Comparison of ENCODE assay signal across 8 cellular contexts in the genomic region with DNA sequence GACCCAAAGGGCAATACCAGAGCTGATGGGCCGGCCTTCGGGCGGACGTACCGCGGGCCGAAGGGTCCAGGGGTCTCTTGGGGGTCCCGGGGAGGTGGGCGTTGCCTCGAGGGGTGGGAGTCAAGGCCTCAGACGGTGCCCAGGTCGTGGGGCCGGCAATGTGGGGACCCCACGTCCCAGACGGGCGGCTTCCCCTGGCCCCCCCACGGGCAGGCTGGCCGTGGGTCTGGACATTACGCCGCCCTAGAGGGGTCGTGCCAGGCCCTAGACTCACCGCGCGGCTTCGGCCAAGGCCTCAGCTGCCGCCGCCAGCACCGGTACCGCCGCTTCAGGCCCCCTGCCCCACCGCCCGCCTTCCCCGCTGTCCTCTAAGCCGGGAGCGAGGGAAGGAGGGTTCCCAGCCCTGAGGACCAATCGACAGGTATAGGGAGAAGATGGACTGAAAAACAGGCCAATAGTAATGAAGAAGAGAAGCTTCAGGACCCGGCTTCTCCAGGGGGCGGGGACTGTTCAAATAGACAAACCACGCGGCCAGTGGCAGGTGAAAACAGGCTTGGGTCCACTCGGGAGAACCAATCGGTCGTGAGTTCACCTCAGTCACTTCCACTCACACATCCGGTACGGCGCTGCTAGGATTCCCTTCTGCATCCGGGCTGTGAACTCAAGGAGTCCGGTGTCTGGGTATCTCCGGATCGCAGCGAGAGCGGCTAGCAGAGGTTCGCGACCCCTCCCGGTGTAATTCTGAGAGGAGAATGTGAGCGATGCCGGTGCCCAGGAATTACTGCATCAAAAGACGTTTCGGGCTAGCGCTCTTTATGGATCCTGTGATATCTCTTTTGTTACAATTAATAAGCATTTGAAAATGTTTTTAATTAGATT. TPM values are rescaled to one million over a fixed set of nuclear protein-coding genes. Genes with fewer than 3 reads are reported as not detected.
DNase-seq lines count a peak whose midpoint lies in the region; ATAC-seq and TF ChIP-seq lines count a peak whose summit lies in the region.

A gene (minus strand): TSS at position 381 of the 879 bp plus-strand sequence. CDS start 3,142 bp downstream, outside the sequence.

- H3K9me3 Mint-ChIP-seq in activated B cell treated with CpG ODN at 0.5 μM for 24 hours (no peaks in the 10 kb centered on the region), immature natural killer cell (no peaks in the 10 kb centered on the region)

- CTCF ChIA-PET in activated B cell treated with CpG ODN at 0.5 μM for 24 hours (lab: Charles Lee) = interaction anchor here (0.8 kb wide), 1 partner anchor 457 kb away, joined by 4 read pairs; no protein-coding TSS in a partner anchor

- POLR2A ChIA-PET in activated B cell treated with CpG ODN at 0.5 μM for 24 hours (lab: Charles Lee) = interaction anchor here (0.6 to 4.1 kb wide), 25 partner anchors 9 to 757 kb away, joined by 3 to 79 read pairs (median 6); a partner anchor contains a TSS

- TF ChIP-seq CTCF in AG09319 (IDR thresholded peaks at IDR 0.05; ENCODE audit: low read depth, low read length) (no peak; the same call in 1 of the 2 replicates), activated B cell treated with CpG ODN at 0.5 μM for 24 hours (IDR thresholded peaks at IDR 0.05) (no peak)

- in situ Hi-C loops in GM18951 (cut with MboI; ENCODE audit: low sequenced_read_pairs, unreplicated experiment) = no loop called here

- H3K27ac Mint-ChIP-seq in activated B cell treated with CpG ODN at 0.5 μM for 24 hours = peak within 1 kb of the TSS; percentile 87
- H3K27ac Mint-ChIP-seq in immature natural killer cell = peak within 1 kb of the TSS; percentile 82 to 95 (median 89)

- peak within 1 kb of the TSS; percentile 62 for H3K27ac ChIP-seq in caudate nucleus (ENCODE audit: low read depth, low read length)

- H3K4me3 Mint-ChIP-seq in activated B cell treated with CpG ODN at 0.5 μM for 24 hours (peak within 1 kb of the TSS; percentile 89), immature natural killer cell (peak within 1 kb of the TSS; percentile 88 to 95 (median 91))

- peaks cover 23% of the 10 kb centered on the region for H3K36me3 Mint-ChIP-seq in activated B cell treated with CpG ODN at 0.5 μM for 24 hours (ENCODE audit: low read depth)
- peaks cover 0 to 18% (median 0%) of the 10 kb centered on the region in 3 donors for H3K36me3 Mint-ChIP-seq in immature natural killer cell

- intact Hi-C loops in activated B cell treated with CpG ODN at 0.5 μM for 24 hours (cut with micrococcal nuclease) = loop anchor here (1.0 to 5.0 kb wide), 8 partner anchors 11 to 475 kb away; a partner anchor contains a TSS

- peak; percentile 97 for ATAC-seq in HG03196 (IDR thresholded peaks at IDR 0.05; ENCODE audit: unreplicated experiment)
- ATAC-seq in activated B cell treated with CpG ODN at 0.5 μM for 24 hours (ENCODE audit: low read depth) = peak; percentile 98

- H3K4me1 Mint-ChIP-seq in activated B cell treated with CpG ODN at 0.5 μM for 24 hours (peaks cover 16% of the 10 kb centered on the region), immature natural killer cell (peaks cover 16 to 29% of the 10 kb centered on the region in 2 donors)

- DNase-seq in AG09319 (ENCODE audit: extremely low read depth, low read depth) = peak; percentile 99
- peak; percentile 100 for DNase-seq in NCI-H345 (lab: John Stamatoyannopoulos, UW)
- peak; percentile 80 for DNase-seq in activated B cell treated with CpG ODN at 0.5 μM for 24 hours
- DNase-seq in caudate nucleus (lab: John Stamatoyannopoulos, UW) = peak; percentile 65 to 100 (median 99)
- DNase-seq in immature natural killer cell = peak; percentile 98 to 99 (median 98)
- peak; percentile 99 for DNase-seq in smooth muscle cell of the brain vasculature (ENCODE audit: low read depth, low spot score)

- H3K27me3 Mint-ChIP-seq in activated B cell treated with CpG ODN at 0.5 μM for 24 hours (no peaks in the 10 kb centered on the region), immature natural killer cell (ENCODE audit: low read depth in 3 of 3) (peaks cover 1 to 8% (median 4%) of the 10 kb centered on the region in 3 donors)

- TF ChIP-seq POLR2A in GM18951 (IDR thresholded peaks at IDR 0.05; ENCODE audit: extremely low read depth, insufficient read depth, insufficient read length) = peak; percentile 81

RNA-seq across cellular contexts. Expression of the gene that starts here (rescaled TPM):
- 49.9 and 55.1 TPM in 2 replicates for total RNA-seq in activated B cell treated with CpG ODN at 0.5 μM for 24 hours
- 10 to 100 TPM in 1 of 3 donors, 1 to 10 TPM in 2; 1.7 to 10.1 (median 3.8) TPM for polyA plus RNA-seq in immature natural killer cell

Comparison
In these comparisons a context has a peak if more than half of its experiments do, and no peak if none do; other contexts are left out.
1. Peak in every context shown above with its lines: DNase-seq, ATAC-seq and H3K27ac ChIP-seq.